ENCODE assay signal across 1 cellular context in genomic region chr16:85898521-85899442, GRCh38.
A peak's percentile ranks its signal among the peaks of the same experiment; 100 is the strongest.
TF ChIP-seq lines count a peak whose summit lies in the region.

Gene IRF8, plus strand, starts transcription at chr16:85899162. Its CDS starts 3,854 bp downstream, at chr16:85903016.

TF ChIP-seq in GM12878, 131 proteins besides CTCF, POLR2A, EP300 and RAD21 (continued from another document and continues in another):
- TF ChIP-seq, protein P1, sequence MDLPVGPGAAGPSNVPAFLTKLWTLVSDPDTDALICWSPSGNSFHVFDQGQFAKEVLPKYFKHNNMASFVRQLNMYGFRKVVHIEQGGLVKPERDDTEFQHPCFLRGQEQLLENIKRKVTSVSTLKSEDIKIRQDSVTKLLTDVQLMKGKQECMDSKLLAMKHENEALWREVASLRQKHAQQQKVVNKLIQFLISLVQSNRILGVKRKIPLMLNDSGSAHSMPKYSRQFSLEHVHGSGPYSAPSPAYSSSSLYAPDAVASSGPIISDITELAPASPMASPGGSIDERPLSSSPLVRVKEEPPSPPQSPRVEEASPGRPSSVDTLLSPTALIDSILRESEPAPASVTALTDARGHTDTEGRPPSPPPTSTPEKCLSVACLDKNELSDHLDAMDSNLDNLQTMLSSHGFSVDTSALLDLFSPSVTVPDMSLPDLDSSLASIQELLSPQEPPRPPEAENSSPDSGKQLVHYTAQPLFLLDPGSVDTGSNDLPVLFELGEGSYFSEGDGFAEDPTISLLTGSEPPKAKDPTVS (IDR thresholded peaks at IDR 0.05; ENCODE audit: low read depth, low read length) = no peak
- TF ChIP-seq CHD4 (IDR thresholded peaks at IDR 0.05) = no peak
- TF ChIP-seq HDGF (IDR thresholded peaks at IDR 0.05) = no peak
- peak; percentile 59; the same call in 1 of the 2 replicates for TF ChIP-seq ZNF217 (IDR thresholded peaks at IDR 0.05)
- TF ChIP-seq PAX5 (IDR thresholded peaks at IDR 0.05; ENCODE audit: borderline replicate concordance, low read depth, low read length) = peak; percentile 51; the same call in 1 of the 2 replicates
- peak in 1 of 2 experiments; percentile 28; a peak in 2 of 4 replicates for TF ChIP-seq IKZF2 (IDR thresholded peaks at IDR 0.05)
- TF ChIP-seq PAX8 (IDR thresholded peaks at IDR 0.05) = no peak
- TF ChIP-seq JUNB (IDR thresholded peaks at IDR 0.05) = no peak
- TF ChIP-seq POLR2AphosphoS2 (IDR thresholded peaks at IDR 0.05; ENCODE audit: low read depth, low read length) = peak; percentile 96
- TF ChIP-seq GABPA (IDR thresholded peaks at IDR 0.05; ENCODE audit: low read depth) = no peak
- no peak for TF ChIP-seq ZZZ3 (IDR thresholded peaks at IDR 0.05; ENCODE audit: control insufficient read depth, insufficient read length, low read depth)
- TF ChIP-seq NR2F1 (conservative IDR thresholded peaks at IDR 0.05) = peak; percentile 67; the same call in 1 of the 2 replicates
- TF ChIP-seq ESRRA (IDR thresholded peaks at IDR 0.05; ENCODE audit: low read length) = no peak
- peak; percentile 83; the same call in 1 of the 2 replicates for TF ChIP-seq NKRF (conservative IDR thresholded peaks at IDR 0.05)
- peak; percentile 93 for TF ChIP-seq SMAD5 (IDR thresholded peaks at IDR 0.05; ENCODE audit: low read depth)
- peak; percentile 90 for TF ChIP-seq PML (IDR thresholded peaks at IDR 0.05; ENCODE audit: low read length)
- TF ChIP-seq ETV6 (conservative IDR thresholded peaks at IDR 0.05 in 1 of 2, IDR thresholded peaks at IDR 0.05 in 1 of 2; ENCODE audit: borderline replicate concordance in 1 of 2, low read depth in 1 of 2) = 0 out of 4 replicates have a peak, but pooled peaks of 1 of the 2 experiments have one; percentile 4
- TF ChIP-seq SP1 (IDR thresholded peaks at IDR 0.05; ENCODE audit: low read depth, low read length) = peak; percentile 95
- no peak for TF ChIP-seq KAT2A (conservative IDR thresholded peaks at IDR 0.05; ENCODE audit: control insufficient read depth, low read depth, low read length)
- no peak for TF ChIP-seq ASH2L (IDR thresholded peaks at IDR 0.05; ENCODE audit: borderline replicate concordance, low read depth)
- TF ChIP-seq E4F1 (IDR thresholded peaks at IDR 0.05; ENCODE audit: borderline replicate concordance, partially characterized antibody) = no peak
- peak; percentile 93 for TF ChIP-seq HDAC6 (IDR thresholded peaks at IDR 0.05; ENCODE audit: unreplicated experiment)
- no peak for TF ChIP-seq NR2C1 (IDR thresholded peaks at IDR 0.05)
- TF ChIP-seq EED (IDR thresholded peaks at IDR 0.05; ENCODE audit: low read depth) = peak; percentile 42; the same call in 1 of the 2 replicates
- no peak for TF ChIP-seq HDAC2 (IDR thresholded peaks at IDR 0.05)
- TF ChIP-seq RCOR1 (conservative IDR thresholded peaks at IDR 0.05; ENCODE audit: low read depth, low read length) = no peak
- no peak for TF ChIP-seq TBL1XR1 (IDR thresholded peaks at IDR 0.05; ENCODE audit: low read depth, low read length)
- no peak for TF ChIP-seq RFX5 (IDR thresholded peaks at IDR 0.05; ENCODE audit: low read depth, low read length)
- TF ChIP-seq SREBF1 (IDR thresholded peaks at IDR 0.05; ENCODE audit: low read length) = no peak
- no peak for TF ChIP-seq ZBTB11 (CRISPR knock-in tag; IDR thresholded peaks at IDR 0.05)
- peak; percentile 60; the same call in 1 of the 2 replicates for TF ChIP-seq CBFB (IDR thresholded peaks at IDR 0.05; ENCODE audit: low read depth)
- no peak for TF ChIP-seq WRNIP1 (IDR thresholded peaks at IDR 0.05; ENCODE audit: borderline replicate concordance, low read depth, low read length)
- TF ChIP-seq, protein P2, sequence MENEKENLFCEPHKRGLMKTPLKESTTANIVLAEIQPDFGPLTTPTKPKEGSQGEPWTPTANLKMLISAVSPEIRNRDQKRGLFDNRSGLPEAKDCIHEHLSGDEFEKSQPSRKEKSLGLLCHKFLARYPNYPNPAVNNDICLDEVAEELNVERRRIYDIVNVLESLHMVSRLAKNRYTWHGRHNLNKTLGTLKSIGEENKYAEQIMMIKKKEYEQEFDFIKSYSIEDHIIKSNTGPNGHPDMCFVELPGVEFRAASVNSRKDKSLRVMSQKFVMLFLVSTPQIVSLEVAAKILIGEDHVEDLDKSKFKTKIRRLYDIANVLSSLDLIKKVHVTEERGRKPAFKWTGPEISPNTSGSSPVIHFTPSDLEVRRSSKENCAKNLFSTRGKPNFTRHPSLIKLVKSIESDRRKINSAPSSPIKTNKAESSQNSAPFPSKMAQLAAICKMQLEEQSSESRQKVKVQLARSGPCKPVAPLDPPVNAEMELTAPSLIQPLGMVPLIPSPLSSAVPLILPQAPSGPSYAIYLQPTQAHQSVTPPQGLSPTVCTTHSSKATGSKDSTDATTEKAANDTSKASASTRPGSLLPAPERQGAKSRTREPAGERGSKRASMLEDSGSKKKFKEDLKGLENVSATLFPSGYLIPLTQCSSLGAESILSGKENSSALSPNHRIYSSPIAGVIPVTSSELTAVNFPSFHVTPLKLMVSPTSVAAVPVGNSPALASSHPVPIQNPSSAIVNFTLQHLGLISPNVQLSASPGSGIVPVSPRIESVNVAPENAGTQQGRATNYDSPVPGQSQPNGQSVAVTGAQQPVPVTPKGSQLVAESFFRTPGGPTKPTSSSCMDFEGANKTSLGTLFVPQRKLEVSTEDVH (IDR thresholded peaks at IDR 0.05; ENCODE audit: low read depth, partially characterized antibody) = no peak
- TF ChIP-seq ZNF592 (IDR thresholded peaks at IDR 0.05) = no peak
- TF ChIP-seq IRF3 (IDR thresholded peaks at IDR 0.05) = peak; percentile 80
- no peak for TF ChIP-seq SUPT20H (IDR thresholded peaks at IDR 0.05; ENCODE audit: borderline replicate concordance, control insufficient read depth, low read depth, low read length)
- TF ChIP-seq RUNX3 (IDR thresholded peaks at IDR 0.05; ENCODE audit: low read length) = peak; percentile 50
- TF ChIP-seq MXI1 (IDR thresholded peaks at IDR 0.05; ENCODE audit: low read depth, low read length) = no peak
- no peak; the same call in 1 of the 2 replicates for TF ChIP-seq TARDBP (IDR thresholded peaks at IDR 0.05; ENCODE audit: borderline replicate concordance)
- no peak for TF ChIP-seq BMI1 (IDR thresholded peaks at IDR 0.05; ENCODE audit: borderline replicate concordance)
- no peak for TF ChIP-seq ZBED1 (IDR thresholded peaks at IDR 0.05; ENCODE audit: borderline replicate concordance)
- TF ChIP-seq, protein P3, sequence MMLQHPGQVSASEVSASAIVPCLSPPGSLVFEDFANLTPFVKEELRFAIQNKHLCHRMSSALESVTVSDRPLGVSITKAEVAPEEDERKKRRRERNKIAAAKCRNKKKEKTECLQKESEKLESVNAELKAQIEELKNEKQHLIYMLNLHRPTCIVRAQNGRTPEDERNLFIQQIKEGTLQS (IDR thresholded peaks at IDR 0.05; ENCODE audit: borderline replicate concordance, extremely low read depth, low read depth, low read length) = no peak
- no peak for TF ChIP-seq NBN (IDR thresholded peaks at IDR 0.05)
- no peak for TF ChIP-seq MTA2 (IDR thresholded peaks at IDR 0.05; ENCODE audit: low read depth)
- 0 out of 2 replicates have a peak, but pooled peaks have one; percentile 9 for TF ChIP-seq RELB (IDR thresholded peaks at IDR 0.05; ENCODE audit: low read depth)
